ENCODE assay signal across 21 cellular contexts in the genomic region with DNA sequence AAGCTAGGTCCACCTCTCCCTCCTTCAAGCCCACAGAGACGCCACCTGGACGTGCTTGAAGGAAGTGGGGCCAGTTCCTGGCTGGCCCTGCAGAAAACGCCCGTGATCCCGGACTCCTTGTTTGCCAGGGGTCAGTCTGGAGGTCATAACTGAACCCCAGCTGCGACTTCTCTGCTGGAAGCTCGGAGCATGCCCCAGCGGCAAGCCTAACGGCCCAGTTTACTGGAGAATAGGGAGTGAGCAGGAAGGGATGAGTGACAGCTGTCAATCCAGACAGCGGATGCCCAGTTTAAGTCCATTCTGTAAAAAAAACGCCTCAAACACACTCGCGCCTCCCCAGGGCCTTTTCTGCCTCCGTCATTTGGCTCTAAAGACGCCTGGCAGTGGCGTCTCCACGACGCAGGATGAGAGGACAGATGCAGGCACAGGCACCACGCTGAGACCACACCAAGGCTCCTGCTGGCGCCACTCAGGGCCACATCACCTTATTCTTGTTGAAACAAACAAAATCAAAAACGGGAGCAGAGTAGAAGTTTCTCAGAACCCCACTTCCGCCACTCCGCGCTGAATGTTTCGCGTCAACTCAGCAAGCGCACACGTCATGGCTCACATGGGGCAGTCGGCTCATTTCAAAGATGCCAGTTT. TPM values are rescaled to one million over a fixed set of nuclear protein-coding genes. Genes with fewer than 3 reads are reported as not detected.
DNase-seq lines count a peak whose midpoint lies in the region; ATAC-seq, FAIRE-seq and TF ChIP-seq lines count a peak whose summit lies in the region.
"Had no signal": no experiment of that assay in that cellular context is flagged by ENCODE, and none has a peak within 500 bp of the region (broad histone marks: within the 10 kb centered on the region; RNA-seq: fewer than 3 reads in every experiment).

No MANE protein-coding gene starts in this region.

- H3K27ac Mint-ChIP-seq in activated CD4-positive, alpha-beta T cell treated with anti-CD3 and anti-CD28 coated beads, Interleukin-2, amount 10 ng/mL, durations not matched to agents 7 days and 5 days, result no peak overlapping the region
- H3K27ac Mint-ChIP-seq in stimulated activated memory B cell treated with anti-CD40 and anti-IgM and Interleukin-4, amounts not matched to agents 10 μg/mL and 1 μg/mL and 100 μg/mL, for 72 hours, result no peak overlapping the region

- no peaks in the 10 kb centered on the region for H3K27me3 Mint-ChIP-seq in activated CD4-positive, alpha-beta T cell treated with anti-CD3 and anti-CD28 coated beads, Interleukin-2, amount 10 ng/mL, durations not matched to agents 7 days and 5 days
- H3K27me3 Mint-ChIP-seq in stimulated activated memory B cell treated with anti-CD40 and anti-IgM and Interleukin-4, amounts not matched to agents 10 μg/mL and 1 μg/mL and 100 μg/mL, for 72 hours, result no peaks in the 10 kb centered on the region
- H3K27me3 Mint-ChIP-seq: IgD-negative memory B cell had no signal

- H3K9ac ChIP-seq in kidney (ENCODE audit: low read length in 2 of 2), result no peak overlapping the region

- peaks cover 6% of the 10 kb centered on the region for H3K9me3 Mint-ChIP-seq in activated CD4-positive, alpha-beta T cell treated with anti-CD3 and anti-CD28 coated beads, Interleukin-2, amount 10 ng/mL, durations not matched to agents 7 days and 5 days
- peaks cover 3% of the 10 kb centered on the region for H3K9me3 Mint-ChIP-seq in stimulated activated memory B cell treated with anti-CD40 and anti-IgM and Interleukin-4, amounts not matched to agents 10 μg/mL and 1 μg/mL and 100 μg/mL, for 72 hours

- no peak for FAIRE-seq in kidney (lab: Jason Lieb, UNC)
- FAIRE-seq: endothelial cell of umbilical vein had no signal

- no peak for TF ChIP-seq CTCF in left ventricle myocardium inferior (IDR thresholded peaks at IDR 0.05; ENCODE audit: borderline replicate concordance)
- TF ChIP-seq CTCF in kidney (IDR thresholded peaks at IDR 0.05; ENCODE audit: borderline replicate concordance, extremely low read depth, insufficient read depth), result no peak

- H3K27ac ChIP-seq in left ventricle myocardium inferior (replicated peaks) (no peak overlapping the region), kidney (ENCODE audit: low read depth in 2 of 2, low read length in 2 of 2) (no peak overlapping the region)
- H3K27ac ChIP-seq: adrenal gland, breast epithelium, lower lobe of right lung had no signal

- peaks cover 21% of the 10 kb centered on the region for H3K4me1 ChIP-seq in left ventricle myocardium inferior
- H3K4me1 ChIP-seq in kidney (ENCODE audit: control insufficient read depth in 1 of 2, insufficient read depth in 1 of 2, low read depth in 1 of 2, low read length in 2 of 2), result peaks cover 0 to 2% of the 10 kb centered on the region in 2 donors

- peaks cover 10% of the 10 kb centered on the region for H3K36me3 ChIP-seq in left ventricle myocardium inferior
- H3K36me3 ChIP-seq in kidney (ENCODE audit: control insufficient read depth in 1 of 2, insufficient read depth in 2 of 2, low read length in 2 of 2), result no peaks in the 10 kb centered on the region
- H3K36me3 ChIP-seq: adrenal gland, breast epithelium had no signal

- CTCF ChIA-PET in activated CD4-positive, alpha-beta T cell treated with anti-CD3 and anti-CD28 coated beads, Interleukin-2, amount 10 ng/mL, durations not matched to agents 7 days and 5 days (lab: Charles Lee), result no interaction called here

- peaks cover 59% of the 10 kb centered on the region for H3K36me3 Mint-ChIP-seq in activated CD4-positive, alpha-beta T cell treated with anti-CD3 and anti-CD28 coated beads, Interleukin-2, amount 10 ng/mL, durations not matched to agents 7 days and 5 days (ENCODE audit: low read depth)
- H3K36me3 Mint-ChIP-seq in stimulated activated memory B cell treated with anti-CD40 and anti-IgM and Interleukin-4, amounts not matched to agents 10 μg/mL and 1 μg/mL and 100 μg/mL, for 72 hours, result peaks cover 42% of the 10 kb centered on the region

- no peak overlapping the region for H3K4me3 ChIP-seq in left ventricle myocardium inferior
- H3K4me3 ChIP-seq in kidney (ENCODE audit: low read length in 2 of 2), result no peak overlapping the region
- H3K4me3 ChIP-seq: adrenal gland, breast epithelium, lower lobe of right lung had no signal

- intact Hi-C loops in cardiac septum (cut with DNase I), result no loop called here
- intact Hi-C loops in left ventricle myocardium inferior (cut with micrococcal nuclease), result no loop called here
- intact Hi-C loops in kidney (cut with DNase I), result no loop called here
- intact Hi-C loops in sciatic nerve (cut with DNase I), result no loop called here

- no peaks in the 10 kb centered on the region for H3K27me3 ChIP-seq in left ventricle myocardium inferior (ENCODE audit: low read depth)
- H3K27me3 ChIP-seq: adrenal gland, breast epithelium had no signal

- no peak for ATAC-seq in sciatic nerve
- ATAC-seq in stimulated activated memory B cell treated with anti-CD40 and anti-IgM and Interleukin-4, amounts not matched to agents 10 μg/mL and 1 μg/mL and 100 μg/mL, for 72 hours, result no peak
- ATAC-seq: lower lobe of right lung; stimulated activated naive CD8-positive, alpha-beta T cell treated with anti-CD3 and anti-CD28 coated beads, Interleukin-15, Interleukin-2, amounts not matched to agents 100 U/mL and 50 U/mL, for 24 hours had no signal

- H3K4me1 Mint-ChIP-seq in activated CD4-positive, alpha-beta T cell treated with anti-CD3 and anti-CD28 coated beads, Interleukin-2, amount 10 ng/mL, durations not matched to agents 7 days and 5 days, result peaks cover 17% of the 10 kb centered on the region
- H3K4me1 Mint-ChIP-seq in stimulated activated memory B cell treated with anti-CD40 and anti-IgM and Interleukin-4, amounts not matched to agents 10 μg/mL and 1 μg/mL and 100 μg/mL, for 72 hours, result peaks cover 47% of the 10 kb centered on the region

- no peak overlapping the region for H3K4me3 Mint-ChIP-seq in activated CD4-positive, alpha-beta T cell treated with anti-CD3 and anti-CD28 coated beads, Interleukin-2, amount 10 ng/mL, durations not matched to agents 7 days and 5 days
- H3K4me3 Mint-ChIP-seq in stimulated activated memory B cell treated with anti-CD40 and anti-IgM and Interleukin-4, amounts not matched to agents 10 μg/mL and 1 μg/mL and 100 μg/mL, for 72 hours, result no peak overlapping the region
- H3K4me3 Mint-ChIP-seq: IgD-negative memory B cell had no signal

- H3K9me3 ChIP-seq in left ventricle myocardium inferior (replicated peaks) (no peaks in the 10 kb centered on the region), kidney (ENCODE audit: control insufficient read depth in 1 of 2, low read length in 2 of 2) (no peaks in the 10 kb centered on the region)
- H3K9me3 ChIP-seq: adrenal gland, breast epithelium, lower lobe of right lung had no signal

- POLR2A ChIA-PET in activated CD4-positive, alpha-beta T cell treated with anti-CD3 and anti-CD28 coated beads, Interleukin-2, amount 10 ng/mL, durations not matched to agents 7 days and 5 days (lab: Charles Lee), result no interaction called here

- DNase-seq in cardiac septum (ENCODE audit: low spot score) (peak; percentile 68), left ventricle myocardium inferior (no peak), NCI-H2171 treated with DMSO at 0.1 percent for 48 hours (lab: John Stamatoyannopoulos, UW) (peak; percentile 41), kidney (peak; percentile 53), sciatic nerve (ENCODE audit: low spot score) (peak; percentile 61)
- no peak for DNase-seq in activated CD4-positive, alpha-beta T cell treated with anti-CD3 and anti-CD28 coated beads, Interleukin-2, amount 10 ng/mL, durations not matched to agents 7 days and 5 days
- DNase-seq in stimulated activated naive CD4-positive, alpha-beta T cell (lab: John Stamatoyannopoulos, UW), result no peak
- DNase-seq: cortex of kidney; DMS53; GF-D8; lower lobe of right lung; NCI-H1417 treated with DMSO at 0.1 percent for 48 hours; SHP77; stimulated activated CD4-positive, alpha-beta T cell treated with anti-CD3 and anti-CD28 coated beads, Interleukin-2, amount 100 ng/mL, for 24 hours; stimulated activated naive CD8-positive, alpha-beta T cell treated with anti-CD3 and anti-CD28 coated beads, Interleukin-15, Interleukin-2, amounts not matched to agents 100 U/mL and 50 U/mL, for 24 hours; trophoblast cell had no signal

RNA-seq across cellular contexts. Expression of a gene that starts 57.6 kb away (rescaled TPM):
- 9.7 TPM for total RNA-seq in cardiac septum
- total RNA-seq in left ventricle myocardium inferior, result 9.5 TPM
- total RNA-seq in kidney, result 28.8 TPM
- 4.2 TPM for polyA plus RNA-seq in kidney (ENCODE audit: insufficient read depth, low read depth, low replicate concordance)
- 47.6 TPM for total RNA-seq in sciatic nerve
- 100 to 1,000 TPM; 114 to 115 TPM for total RNA-seq in activated CD4-positive, alpha-beta T cell treated with anti-CD3 and anti-CD28 coated beads, Interleukin-2, amount 10 ng/mL, durations not matched to agents 7 days and 5 days

Comparison
In these comparisons a context has a peak if more than half of its experiments do, and no peak if none do; other contexts are left out.
1. DNase-seq: peak in cardiac septum (single experiment), NCI-H2171 treated with DMSO at 0.1 percent for 48 hours (single experiment), kidney (single experiment) and sciatic nerve (single experiment); none in left ventricle myocardium inferior (single experiment), activated CD4-positive, alpha-beta T cell treated with anti-CD3 and anti-CD28 coated beads, Interleukin-2, amount 10 ng/mL, durations not matched to agents 7 days and 5 days (single experiment) and stimulated activated naive CD4-positive, alpha-beta T cell (0 of 6).